Comparison of ENCODE assay signal across 2 cellular contexts in the genomic region with DNA sequence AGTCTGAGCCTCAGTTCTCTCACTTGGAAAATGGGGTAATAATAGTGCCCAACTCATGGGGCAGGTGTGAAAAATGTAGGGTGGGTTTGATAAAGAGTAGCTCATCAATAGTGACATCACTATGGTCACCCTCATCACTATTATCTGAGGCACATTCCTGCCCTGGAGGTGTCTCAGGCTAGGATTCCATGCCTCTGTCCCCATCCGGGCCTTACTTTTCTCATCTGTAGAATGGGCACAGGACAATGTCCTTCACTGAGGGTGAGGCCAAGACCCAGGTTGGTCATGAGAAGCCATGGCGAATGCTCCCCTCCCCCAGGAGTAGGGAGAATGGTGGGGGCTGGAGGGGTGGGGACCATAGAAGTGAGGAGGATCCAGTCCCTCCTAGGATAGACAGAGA.
TF ChIP-seq lines count a peak whose summit lies in the region.

No MANE protein-coding gene starts in this region.

TF ChIP-seq in H1, 55 proteins besides CTCF, POLR2A, EP300 and RAD21:
- TF ChIP-seq CBX5 (IDR thresholded peaks at IDR 0.05; ENCODE audit: low read depth, low read length), result no peak
- no peak for TF ChIP-seq SP2 (IDR thresholded peaks at IDR 0.05; ENCODE audit: low read length)
- TF ChIP-seq, protein P1, sequence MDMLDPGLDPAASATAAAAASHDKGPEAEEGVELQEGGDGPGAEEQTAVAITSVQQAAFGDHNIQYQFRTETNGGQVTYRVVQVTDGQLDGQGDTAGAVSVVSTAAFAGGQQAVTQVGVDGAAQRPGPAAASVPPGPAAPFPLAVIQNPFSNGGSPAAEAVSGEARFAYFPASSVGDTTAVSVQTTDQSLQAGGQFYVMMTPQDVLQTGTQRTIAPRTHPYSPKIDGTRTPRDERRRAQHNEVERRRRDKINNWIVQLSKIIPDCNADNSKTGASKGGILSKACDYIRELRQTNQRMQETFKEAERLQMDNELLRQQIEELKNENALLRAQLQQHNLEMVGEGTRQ (IDR thresholded peaks at IDR 0.05; ENCODE audit: low read length), result no peak
- TF ChIP-seq ATF3 (IDR thresholded peaks at IDR 0.05; ENCODE audit: insufficient read depth, low read depth, low read length), result no peak
- TF ChIP-seq KDM1A (IDR thresholded peaks at IDR 0.05; ENCODE audit: borderline replicate concordance, low read length), result 0 out of 2 replicates have a peak, but pooled peaks have one; percentile 56
- TF ChIP-seq RBBP5 (IDR thresholded peaks at IDR 0.05; ENCODE audit: borderline replicate concordance, low read depth, low read length), result no peak
- TF ChIP-seq TAF1 (IDR thresholded peaks at IDR 0.05; ENCODE audit: low read depth, low read length), result no peak

TF ChIP-seq in liver, 16 proteins besides CTCF, POLR2A, EP300 and RAD21:
- TF ChIP-seq HNF4G (IDR thresholded peaks at IDR 0.05) (no peak), MAX (IDR thresholded peaks at IDR 0.05) (no peak), FOXA1 (IDR thresholded peaks at IDR 0.05) (no peak), REST (IDR thresholded peaks at IDR 0.05) (no peak), RXRA (IDR thresholded peaks at IDR 0.05) (no peak), FOXA2 (IDR thresholded peaks at IDR 0.05) (no peak), HNF4A (conservative IDR thresholded peaks at IDR 0.05) (no peak), SP1 (IDR thresholded peaks at IDR 0.05) (no peak), TAF1 (conservative IDR thresholded peaks at IDR 0.05) (no peak), JUND (IDR thresholded peaks at IDR 0.05) (no peak), YY1 (IDR thresholded peaks at IDR 0.05) (no peak), GABPA (IDR thresholded peaks at IDR 0.05 in 1 of 2, conservative IDR thresholded peaks at IDR 0.05 in 1 of 2) (no peak), NR2F2 (IDR thresholded peaks at IDR 0.05) (no peak)
